ENCODE assay signal across 11 cellular contexts in genomic region chr11:68946416-68947090, GRCh38. TPM values are rescaled to one million over a fixed set of nuclear protein-coding genes. Genes with fewer than 3 reads are reported as not detected.
A peak's percentile ranks its signal among the peaks of the same experiment; 100 is the strongest.
DNase-seq lines count a peak whose midpoint lies in the region; ATAC-seq and TF ChIP-seq lines count a peak whose summit lies in the region.
"Had no signal": no experiment of that assay in that cellular context is flagged by ENCODE, and none has a peak within 500 bp of the region (broad histone marks: within the 10 kb centered on the region; RNA-seq: fewer than 3 reads in every experiment).

No MANE protein-coding gene starts in this region.

- WGBS in tibial nerve, 2 donors: 34 to 39% methylated on average over 15 to 18 of the region's 18 CpGs
- 67% methylated on average over 11 of the region's 18 CpGs for WGBS in right lobe of liver (ENCODE audit: insufficient coverage, low coverage, low lambda C conversion rate, missing lambda C conversion rate)

- TF ChIP-seq CTCF in tibial nerve (IDR thresholded peaks at IDR 0.05) (no peak), right lobe of liver (IDR thresholded peaks at IDR 0.05) (no peak)

- DNase-seq in LHCN-M2 (ENCODE audit: low read depth): peak; percentile 74
- DNase-seq in kidney tubule cell (ENCODE audit: low spot score): peak; percentile 76
- peak in 1 of 2 donors; percentile 23 for DNase-seq in tibial nerve (ENCODE audit: low spot score in 2 of 2)
- DNase-seq in right lobe of liver: no peak
- DNase-seq: activated CD8-positive, alpha-beta memory T cell treated with anti-CD3 and anti-CD28 coated beads, Interleukin-2, amount 10 ng/mL, durations not matched to agents 7 days and 5 days; stimulated activated naive CD4-positive, alpha-beta T cell had no signal

- H3K36me3 ChIP-seq in tibial nerve (peaks cover 0 to 4% (median 0%) of the 10 kb centered on the region in 3 donors), right lobe of liver (no peaks in the 10 kb centered on the region)

- intact Hi-C loops in right lobe of liver (cut with DNase I): no loop called here

- no peak overlapping the region for H3K4me3 ChIP-seq in tibial nerve
- no peak overlapping the region for H3K4me3 ChIP-seq in right lobe of liver

- no peaks in the 10 kb centered on the region for H3K9me3 ChIP-seq in tibial nerve
- H3K9me3 ChIP-seq in right lobe of liver: no peaks in the 10 kb centered on the region

- peak in 1 of 2 donors; percentile 41 for TF ChIP-seq EP300 in tibial nerve (IDR thresholded peaks at IDR 0.05)

- H3K4me1 ChIP-seq in tibial nerve (peaks cover 0 to 42% (median 7%) of the 10 kb centered on the region in 4 donors), right lobe of liver (no peaks in the 10 kb centered on the region)

- H3K27ac ChIP-seq in cingulate gyrus (ENCODE audit: low read depth, low read length) (peak overlapping the region; percentile 29), tibial nerve (peak overlapping the region in 3 of 4 donors; percentile 52 to 76 (median 75)), right lobe of liver (no peak overlapping the region)
- H3K27ac ChIP-seq: epithelial cell of prostate had no signal

- H3K27me3 ChIP-seq in tibial nerve (no peaks in the 10 kb centered on the region), right lobe of liver (no peaks in the 10 kb centered on the region)

- TF ChIP-seq POLR2A in tibial nerve (IDR thresholded peaks at IDR 0.05) (no peak), right lobe of liver (IDR thresholded peaks at IDR 0.05) (no peak)

- ATAC-seq in GM21576 (IDR thresholded peaks at IDR 0.05; ENCODE audit: unreplicated experiment) (no peak), right lobe of liver (no peak), HG03442 (IDR thresholded peaks at IDR 0.05; ENCODE audit: unreplicated experiment) (no peak)
- ATAC-seq: activated CD8-positive, alpha-beta memory T cell treated with anti-CD3 and anti-CD28 coated beads, Interleukin-2, amount 10 ng/mL, durations not matched to agents 7 days and 5 days; Panc1 had no signal

RNA-seq across cellular contexts. Expression of gene MRGPRD, which starts 34.2 kb away (rescaled TPM):
- not detected in 2 replicates for total RNA-seq in LHCN-M2 (2014; rRNA removed)
- polyA plus RNA-seq in LHCN-M2 (2012): not detected
- total RNA-seq in tibial nerve: not detected
- not detected for total RNA-seq in right lobe of liver
- total RNA-seq: activated CD8-positive, alpha-beta memory T cell treated with anti-CD3 and anti-CD28 coated beads, Interleukin-2, amount 10 ng/mL, durations not matched to agents 7 days and 5 days had no signal

RNA-seq across cellular contexts. Expression of gene IGHMBP2, which starts 42.9 kb away (rescaled TPM):
- total RNA-seq in LHCN-M2 (2014; rRNA removed): 7.1 and 11.6 TPM in 2 replicates
- 5.5 TPM for polyA plus RNA-seq in LHCN-M2 (2012)
- total RNA-seq in tibial nerve: 10 to 100 TPM; 12.9 to 29.4 (median 22.3) TPM
- 10 to 100 TPM in 4 of 6 experiments, 1 to 10 TPM in 2; 5.8 to 21.2 (median 11.5) TPM for total RNA-seq in right lobe of liver

RNA-seq across cellular contexts. Expression of gene MRPL21, which starts 42.9 kb away (rescaled TPM):
- total RNA-seq in LHCN-M2 (2014; rRNA removed) (48.3 and 59.0 TPM in 2 replicates), tibial nerve (10 to 100 TPM; 35.9 to 78.0 (median 49.8) TPM), right lobe of liver (10 to 100 TPM; 18.8 to 50.4 (median 26.0) TPM)
- polyA plus RNA-seq in LHCN-M2 (2012): 80.1 TPM

Comparison
In these comparisons a context has a peak if more than half of its experiments do, and no peak if none do; other contexts are left out.
1. DNase-seq: peak in LHCN-M2 (single experiment) and kidney tubule cell (single experiment); none in right lobe of liver (0 of 3).
2. H3K27ac ChIP-seq: peak in cingulate gyrus (single experiment) and tibial nerve (3 of 4); none in right lobe of liver (0 of 3).